In genomic region chr10:3829193-3830050, GRCh38 we compare ENCODE assay signal across 9 cellular contexts. TPM values are rescaled to one million over a fixed set of nuclear protein-coding genes. Genes with fewer than 3 reads are reported as not detected.
A peak's percentile ranks its signal among the peaks of the same experiment; 100 is the strongest.
DNase-seq lines count a peak whose midpoint lies in the region; ATAC-seq and TF ChIP-seq lines count a peak whose summit lies in the region.
"Had no signal": no experiment of that assay in that cellular context is flagged by ENCODE, and none has a peak within 500 bp of the region (broad histone marks: within the 10 kb centered on the region; RNA-seq: fewer than 3 reads in every experiment).

No MANE protein-coding gene starts in this region.

- no peaks in the 10 kb centered on the region for H3K9me3 ChIP-seq in A673 (ENCODE audit: low read depth, low read length, poor library complexity, severe bottlenecking)
- no peaks in the 10 kb centered on the region for H3K9me3 ChIP-seq in mucosa of stomach (ENCODE audit: control insufficient read depth, low read length)

- intact Hi-C loops in A673 (cut with micrococcal nuclease; ENCODE audit: unreplicated experiment): no loop called here

- CTCF ChIA-PET in A673 (lab: Charles Lee): no interaction called here

- DNase-seq in A673 (ENCODE audit: low spot score) (no peak), choroid plexus epithelial cell (ENCODE audit: low read depth) (peak; percentile 37), nephron progenitor cell (no peak), NCI-H446 treated with DMSO at 0.1 percent for 48 hours (lab: John Stamatoyannopoulos, UW) (no peak), DMS153 treated with DMSO at 0.1 percent for 48 hours (lab: John Stamatoyannopoulos, UW; ENCODE audit: unreplicated experiment) (no peak)
- DNase-seq: GF-D8 had no signal

- H3K9me3 Mint-ChIP-seq in nephron progenitor cell: no peaks in the 10 kb centered on the region

- peaks cover 5% of the 10 kb centered on the region for H3K27me3 Mint-ChIP-seq in nephron progenitor cell (ENCODE audit: low read depth, poor library complexity)

- H3K27me3 ChIP-seq in A673 (replicated peaks; ENCODE audit: insufficient read depth, low read depth, low read length, poor library complexity) (no peaks in the 10 kb centered on the region), KMS-11 (ENCODE audit: insufficient read depth, low read depth) (no peaks in the 10 kb centered on the region), mucosa of stomach (ENCODE audit: control insufficient read depth, insufficient read depth, low read length) (no peaks in the 10 kb centered on the region)

- TF ChIP-seq CTCF in A673 (conservative IDR thresholded peaks at IDR 0.05; ENCODE audit: low read depth, low read length): no peak
- no peak for TF ChIP-seq CTCF in KMS-11 (conservative IDR thresholded peaks at IDR 0.05; ENCODE audit: low read depth, low read length)
- no peak for TF ChIP-seq CTCF in choroid plexus epithelial cell (conservative IDR thresholded peaks at IDR 0.05; ENCODE audit: low read depth, low read length)
- no peak for TF ChIP-seq CTCF in nephron progenitor cell (IDR thresholded peaks at IDR 0.05)

- H3K36me3 Mint-ChIP-seq in nephron progenitor cell (ENCODE audit: low read depth): no peaks in the 10 kb centered on the region

- peak overlapping the region; percentile 12 for H3K4me3 ChIP-seq in A673 (ENCODE audit: low read depth, low read length, poor library complexity, severe bottlenecking)
- no peak overlapping the region for H3K4me3 ChIP-seq in KMS-11 (IDR thresholded peaks at IDR 0.05; ENCODE audit: insufficient read depth, low read depth, low read length)
- peak overlapping the region; percentile 34 for H3K4me3 ChIP-seq in choroid plexus epithelial cell (ENCODE audit: low read depth, low read length)
- H3K4me3 ChIP-seq in mucosa of stomach (ENCODE audit: low read length): no peak overlapping the region

- H3K4me1 ChIP-seq in A673 (ENCODE audit: insufficient read depth, low read length, poor library complexity, severe bottlenecking): peaks cover 10% of the 10 kb centered on the region
- H3K4me1 ChIP-seq in KMS-11 (ENCODE audit: low read depth, poor library complexity, severe bottlenecking): peaks cover 43% of the 10 kb centered on the region
- H3K4me1 ChIP-seq in mucosa of stomach (ENCODE audit: control insufficient read depth, insufficient read depth, low read length): peaks cover 40% of the 10 kb centered on the region

- ATAC-seq in GM19463 (IDR thresholded peaks at IDR 0.05; ENCODE audit: unreplicated experiment): no peak

- peak overlapping the region; percentile 39 for H3K4me2 ChIP-seq in KMS-11

- peaks cover 46% of the 10 kb centered on the region for H3K4me1 Mint-ChIP-seq in nephron progenitor cell

- no TSS peak for BruUV-seq in A673 (replicated peaks; lab: Mats Ljungman, UMichigan)

- no peaks in the 10 kb centered on the region for H4K20me1 ChIP-seq in KMS-11 (ENCODE audit: insufficient read depth)

- POLR2A ChIA-PET in A673 (lab: Charles Lee; ENCODE audit: low non-redundant PET): interaction anchor here (0.6 to 0.7 kb wide), 2 partner anchors 44 to 351 kb away, joined by 3 read pairs; partner anchors contain the start of gene KLF6

- H3K36me3 ChIP-seq in A673 (ENCODE audit: insufficient read depth, low read length, poor library complexity, severe bottlenecking) (no peaks in the 10 kb centered on the region), KMS-11 (ENCODE audit: insufficient read depth) (no peaks in the 10 kb centered on the region), mucosa of stomach (ENCODE audit: control insufficient read depth, insufficient read depth, low read length) (no peaks in the 10 kb centered on the region)

- no peak overlapping the region for H3K27ac Mint-ChIP-seq in nephron progenitor cell

- no peaks in the 10 kb centered on the region for H3K79me2 ChIP-seq in KMS-11 (ENCODE audit: insufficient read depth, low read depth)

- peak overlapping the region; percentile 21 for H2AFZ ChIP-seq in KMS-11 (ENCODE audit: low read depth)

- peak overlapping the region; percentile 6 for H3K27ac ChIP-seq in A673 (ENCODE audit: low read depth, low read length, poor library complexity, severe bottlenecking)
- no peak overlapping the region for H3K27ac ChIP-seq in KMS-11

- no peak overlapping the region for H3K4me3 Mint-ChIP-seq in nephron progenitor cell

- H3K9ac ChIP-seq in KMS-11 (0 out of 2 replicates have a peak overlapping the region, but pooled peaks have one; percentile 6), mucosa of stomach (ENCODE audit: low read length) (peak overlapping the region; percentile 27)

RNA-seq across cellular contexts. Expression of gene KLF6, which starts 44.4 kb away (rescaled TPM):
- total RNA-seq in A673 (2021): 57.3 and 70.1 TPM in 2 replicates

Comparison
In these comparisons a context has a peak if more than half of its experiments do, and no peak if none do; other contexts are left out.
1. H3K4me3 ChIP-seq: peak in A673 (single experiment) and choroid plexus epithelial cell (single experiment); none in KMS-11 (single experiment) and mucosa of stomach (single experiment).